ENCODE assay signal across 9 cellular contexts in genomic region chr6:4607026-4607704, GRCh38.
DNase-seq lines count a peak whose midpoint lies in the region; ATAC-seq, FAIRE-seq and TF ChIP-seq lines count a peak whose summit lies in the region.
"Had no signal": no experiment of that assay in that cellular context is flagged by ENCODE, and none has a peak within 500 bp of the region (broad histone marks: within the 10 kb centered on the region; RNA-seq: fewer than 3 reads in every experiment).

No MANE protein-coding gene starts in this region.

- H3K4me2 ChIP-seq in GM23248 (ENCODE audit: unreplicated experiment): peak overlapping the region; percentile 37

- H3K36me3 ChIP-seq in GM23248 (ENCODE audit: low read depth): no peaks in the 10 kb centered on the region

- no peak for TF ChIP-seq CTCF in GM10266 (IDR thresholded peaks at IDR 0.05; ENCODE audit: control insufficient read depth, insufficient read depth, low read depth, missing control alignments)

- no peak overlapping the region for H2AFZ ChIP-seq in GM23248

- no peak overlapping the region for H3K27ac ChIP-seq in GM23248
- H3K27ac ChIP-seq: SK-N-MC had no signal

- TF ChIP-seq POLR2A in GM12891 (IDR thresholded peaks at IDR 0.05; ENCODE audit: low read depth, low read length): no peak

- no peak overlapping the region for H3K4me3 ChIP-seq in GM23248
- H3K4me3 ChIP-seq: SK-N-MC had no signal

- 50% methylated on average over 13 of the region's 13 CpGs for WGBS in GM23248 (ENCODE audit: low coverage in 1 of 2, low lambda C conversion rate in 2 of 2, missing lambda C conversion rate in 2 of 2), 2 experiments

- no peak overlapping the region for H3K9ac ChIP-seq in GM23248

- no peaks in the 10 kb centered on the region for H3K79me2 ChIP-seq in GM23248 (ENCODE audit: insufficient read depth)

- no peaks in the 10 kb centered on the region for H3K27me3 ChIP-seq in GM23248 (replicated peaks; ENCODE audit: insufficient read depth)

- no peaks in the 10 kb centered on the region for H3K9me3 ChIP-seq in GM23248 (ENCODE audit: low read depth)

- H3F3A ChIP-seq in GM23248 (ENCODE audit: insufficient read depth): peaks cover 47% of the 10 kb centered on the region

- in situ Hi-C loops in GM23248 (cut with MboI): no loop called here

- H3K4me1 ChIP-seq in GM23248 (ENCODE audit: insufficient read depth): peaks cover 48% of the 10 kb centered on the region

- H3K9me2 ChIP-seq in GM23248 (ENCODE audit: insufficient read depth): no peaks in the 10 kb centered on the region

- no peaks in the 10 kb centered on the region for H4K20me1 ChIP-seq in GM23248 (ENCODE audit: insufficient read depth)

- FAIRE-seq in GM12891 (lab: Jason Lieb, UNC): no peak

- peak; percentile 64 for DNase-seq in GM23248
- DNase-seq in NK-92 treated with Interleukin-12 subunit alpha and Interleukin-12 subunit beta, amount 100 ng/mL, for 24 hours (lab: John Stamatoyannopoulos, UW): peak; percentile 61
- DNase-seq in putamen (ENCODE audit: low spot score): peak; percentile 79
- DNase-seq in GM12891 (ENCODE audit: insufficient read length, low spot score): no peak
- no peak for DNase-seq in NCI-H345 treated with DMSO at 0.1 percent for 48 hours (lab: John Stamatoyannopoulos, UW; ENCODE audit: unreplicated experiment)
- DNase-seq in GM10266 (ENCODE audit: extremely low spot score): no peak

- ATAC-seq in esophagus mucosa (peak; percentile 68), HG03520 (IDR thresholded peaks at IDR 0.05; ENCODE audit: unreplicated experiment) (no peak)

TF ChIP-seq in GM12891, 5 proteins besides CTCF, POLR2A, EP300 and RAD21:
- TF ChIP-seq POU2F2 (IDR thresholded peaks at IDR 0.05; ENCODE audit: low read depth, low read length) (no peak), PAX5 (IDR thresholded peaks at IDR 0.05; ENCODE audit: insufficient read depth, low read length, severe bottlenecking) (no peak), SPI1 (IDR thresholded peaks at IDR 0.05; ENCODE audit: low read depth, low read length) (no peak)
TF ChIP-seq in GM12891: peak in this region for 0.

Comparison
In these comparisons a context has a peak if more than half of its experiments do, and no peak if none do; other contexts are left out.
1. DNase-seq: peak in GM23248 (single experiment), NK-92 treated with Interleukin-12 subunit alpha and Interleukin-12 subunit beta, amount 100 ng/mL, for 24 hours (single experiment) and putamen (single experiment); none in GM12891 (single experiment), NCI-H345 treated with DMSO at 0.1 percent for 48 hours (single experiment) and GM10266 (single experiment).